Comparison of ENCODE assay signal across 10 cellular contexts in the genomic region with DNA sequence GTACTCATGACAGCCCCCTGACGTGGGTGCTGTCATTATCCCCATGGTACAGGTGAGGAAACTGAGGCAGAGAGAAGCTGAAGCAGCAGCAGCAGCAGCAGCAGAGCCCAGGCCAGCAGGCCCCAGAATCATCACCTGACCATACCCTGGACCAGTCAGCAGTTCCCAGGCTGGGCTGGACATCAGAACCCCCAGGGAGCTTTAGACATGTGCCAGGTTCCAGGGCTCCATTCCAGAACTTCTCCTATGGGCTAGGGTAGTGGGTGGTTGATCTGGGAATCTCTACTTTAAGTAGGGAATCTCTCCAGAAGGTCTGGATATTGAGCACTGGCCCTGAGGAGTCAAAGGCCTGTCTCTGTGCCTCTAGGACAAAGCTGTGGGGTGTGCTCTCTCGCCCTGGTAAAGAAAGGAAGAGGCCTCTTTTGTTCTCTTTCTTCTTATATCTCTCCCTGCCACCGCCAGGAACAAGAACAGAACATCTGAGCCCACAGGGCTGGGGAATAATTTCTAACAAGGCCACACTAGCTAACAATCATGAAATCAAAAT. TPM values are rescaled to one million over a fixed set of nuclear protein-coding genes. Genes with fewer than 3 reads are reported as not detected.
DNase-seq lines count a peak whose midpoint lies in the region; ATAC-seq, FAIRE-seq and TF ChIP-seq lines count a peak whose summit lies in the region.
"Had no signal": no experiment of that assay in that cellular context is flagged by ENCODE, and none has a peak within 500 bp of the region (broad histone marks: within the 10 kb centered on the region; RNA-seq: fewer than 3 reads in every experiment).

No MANE protein-coding gene starts in this region.

- no peak overlapping the region for H2AFZ ChIP-seq in IMR-90 (replicated peaks; ENCODE audit: low read length, poor library complexity)

- H4K8ac ChIP-seq in IMR-90 (ENCODE audit: low read depth in 2 of 2, low read length in 2 of 2): peak overlapping the region; percentile 46 to 74

- FAIRE-seq in kidney (lab: Jason Lieb, UNC) (no peak), urothelium cell line (lab: Jason Lieb, UNC) (no peak)
- FAIRE-seq: G401.6, pancreas had no signal

- peak overlapping the region; percentile 78 for H2BK20ac ChIP-seq in IMR-90 (ENCODE audit: low read depth, low read length)

- H2BK5ac ChIP-seq in IMR-90 (ENCODE audit: low read depth, low read length, poor library complexity, severe bottlenecking): peak overlapping the region; percentile 59

- H3K18ac ChIP-seq in IMR-90 (ENCODE audit: low read depth, low read length): peak overlapping the region; percentile 66

- peaks cover 22 to 68% of the 10 kb centered on the region in 2 experiments for H3K79me1 ChIP-seq in IMR-90 (ENCODE audit: low read depth in 1 of 2, low read length in 2 of 2)

- in situ Hi-C loops in IMR-90 (cut with MboI; ENCODE audit: low sequenced_read_pairs): no loop called here

- H3K36me3 ChIP-seq in IMR-90 (ENCODE audit: control insufficient read depth, insufficient read depth, low read length): peaks cover 72% of the 10 kb centered on the region
- H3K36me3 ChIP-seq in body of pancreas (replicated peaks in 1 of 2; ENCODE audit: insufficient read depth in 1 of 2, low read depth in 2 of 2): peaks cover 5 to 7% of the 10 kb centered on the region in 2 donors
- peaks cover 15% of the 10 kb centered on the region in 2 donors for H3K36me3 ChIP-seq in kidney (ENCODE audit: control insufficient read depth in 1 of 2, insufficient read depth in 2 of 2, low read length in 2 of 2)
- H3K36me3 ChIP-seq in stomach smooth muscle (ENCODE audit: control insufficient read depth in 2 of 2, insufficient read depth in 2 of 2, low read length in 2 of 2): peaks cover 50 to 63% of the 10 kb centered on the region in 2 donors

- dilution Hi-C loops in IMR-90 (cut with HindIII; ENCODE audit: low sequenced_read_pairs, unreplicated experiment): no loop called here

- peaks cover 16% of the 10 kb centered on the region for H3K4me1 ChIP-seq in IMR-90 (ENCODE audit: control insufficient read depth, insufficient read depth, low read length)
- H3K4me1 ChIP-seq in body of pancreas: peaks cover 12% of the 10 kb centered on the region
- H3K4me1 ChIP-seq in kidney (ENCODE audit: control insufficient read depth in 1 of 2, insufficient read depth in 1 of 2, low read depth in 1 of 2, low read length in 2 of 2): peaks cover 0 to 2% of the 10 kb centered on the region in 2 donors
- H3K4me1 ChIP-seq in stomach smooth muscle (ENCODE audit: control insufficient read depth, insufficient read depth, low read length): peaks cover 22% of the 10 kb centered on the region

- peak overlapping the region; percentile 40 for H2AK5ac ChIP-seq in IMR-90 (ENCODE audit: low read depth, low read length)

- H3K4me3 ChIP-seq in IMR-90 (ENCODE audit: insufficient read depth, low read depth, low read length) (no peak overlapping the region), body of pancreas (no peak overlapping the region), kidney (ENCODE audit: low read length in 2 of 2) (no peak overlapping the region), stomach smooth muscle (ENCODE audit: low read length in 2 of 2) (no peak overlapping the region)
- H3K4me3 ChIP-seq: pancreas had no signal

- no TSS peak for BruUV-seq in IMR-90 (replicated peaks; lab: Mats Ljungman, UMichigan)

- H4K20me1 ChIP-seq in IMR-90 (ENCODE audit: insufficient read depth, low read length): peaks cover 5% of the 10 kb centered on the region; the same call in 1 of the 2 replicates

- peak overlapping the region; percentile 70 for H4K5ac ChIP-seq in IMR-90 (ENCODE audit: low read depth, low read length)

- TF ChIP-seq CTCF in IMR-90 (conservative IDR thresholded peaks at IDR 0.05; ENCODE audit: low read depth, low read length) (no peak), body of pancreas (IDR thresholded peaks at IDR 0.05) (no peak), kidney (IDR thresholded peaks at IDR 0.05; ENCODE audit: borderline replicate concordance, extremely low read depth, insufficient read depth) (no peak)

- peak overlapping the region; percentile 85 for H2AK9ac ChIP-seq in IMR-90 (replicated peaks; ENCODE audit: low read depth, low read length, poor library complexity)

- CTCF ChIA-PET in IMR-90 (lab: Yijun Ruan, JAX): interaction anchor here (2.0 kb wide), 1 partner anchor 12 kb away, joined by 6 read pairs; no protein-coding TSS in a partner anchor

- peaks cover 13% of the 10 kb centered on the region for H3K9me1 ChIP-seq in IMR-90 (ENCODE audit: insufficient read depth, low read length)

- peak overlapping the region; percentile 12; the same call in 1 of the 2 replicates for H3K9ac ChIP-seq in IMR-90 (ENCODE audit: low read depth, low read length)
- no peak overlapping the region for H3K9ac ChIP-seq in kidney (ENCODE audit: low read length in 2 of 2)
- H3K9ac ChIP-seq in stomach smooth muscle (ENCODE audit: low read length in 2 of 2): peak overlapping the region in 1 of 2 donors; percentile 21

- H3K56ac ChIP-seq in IMR-90 (ENCODE audit: extremely low read depth, insufficient read depth, low read length): peak overlapping the region; percentile 75; the same call in 1 of the 2 replicates

- WGBS in IMR-90 (ENCODE audit: extremely low coverage in 2 of 2, insufficient read length in 1 of 2), 2 experiments: 86% methylated on average over 1 of the region's 3 CpGs; no CpG with 5 or more reads in 1 of the 2 experiments
- WGBS in body of pancreas, 2 donors: 70 to 84% methylated on average over 2 to 3 of the region's 3 CpGs

- H4K91ac ChIP-seq in IMR-90 (ENCODE audit: insufficient read depth, low read depth, low read length): peak overlapping the region; percentile 88

- peak overlapping the region; percentile 81 for H2BK120ac ChIP-seq in IMR-90 (ENCODE audit: low read depth, low read length)

- H3K9me3 ChIP-seq in IMR-90 (ENCODE audit: control insufficient read depth, insufficient read depth, low read length) (no peaks in the 10 kb centered on the region), body of pancreas (no peaks in the 10 kb centered on the region), kidney (ENCODE audit: control insufficient read depth in 1 of 2, low read length in 2 of 2) (no peaks in the 10 kb centered on the region), stomach smooth muscle (ENCODE audit: control insufficient read depth in 2 of 2, low read length in 2 of 2) (no peaks in the 10 kb centered on the region)
- H3K9me3 ChIP-seq: pancreas had no signal

- H3K14ac ChIP-seq in IMR-90 (replicated peaks; ENCODE audit: low read depth, low read length): peak overlapping the region; percentile 1; the same call in 1 of the 2 replicates

- H3K27me3 ChIP-seq in IMR-90 (ENCODE audit: control insufficient read depth, insufficient read depth, low read length) (no peaks in the 10 kb centered on the region), body of pancreas (no peaks in the 10 kb centered on the region), stomach smooth muscle (ENCODE audit: control insufficient read depth in 1 of 2, insufficient read depth in 2 of 2, low read length in 2 of 2) (no peaks in the 10 kb centered on the region)
- H3K27me3 ChIP-seq: pancreas had no signal

- H2BK15ac ChIP-seq in IMR-90 (ENCODE audit: low read depth, low read length): peak overlapping the region; percentile 35; the same call in 1 of the 3 replicates

- TF ChIP-seq POLR2A in IMR-90 (IDR thresholded peaks at IDR 0.05; ENCODE audit: low read depth, low read length) (no peak), body of pancreas (IDR thresholded peaks at IDR 0.05) (no peak)

- no peak for DNase-seq in IMR-90
- DNase-seq in body of pancreas: no peak
- no peak for DNase-seq in kidney
- no peak for DNase-seq in urothelium cell line (ENCODE audit: low spot score)
- DNase-seq in dedifferentiated amniotic fluid mesenchymal stem cell (ENCODE audit: extremely low spot score): no peak
- DNase-seq in cerebellar cortex (ENCODE audit: low spot score): no peak
- DNase-seq: activated B cell treated with CpG ODN at 0.5 μM for 24 hours had no signal

- intact Hi-C loops in IMR-90 (cut with micrococcal nuclease): no loop called here
- intact Hi-C loops in body of pancreas (cut with DNase I): no loop called here
- intact Hi-C loops in kidney (cut with DNase I): no loop called here

- TF ChIP-seq RAD21 in IMR-90 (IDR thresholded peaks at IDR 0.05; ENCODE audit: low read length): no peak

- ATAC-seq in IMR-90 (ENCODE audit: low read depth) (peak; percentile 28), body of pancreas (no peak)

- H3K23ac ChIP-seq in IMR-90 (ENCODE audit: low read depth, low read length): peak overlapping the region; percentile 2

- POLR2A ChIA-PET in IMR-90 (lab: Charles Lee; ENCODE audit: unreplicated experiment): no interaction called here

- H3K4me2 ChIP-seq in IMR-90 (ENCODE audit: low read depth, low read length): peak overlapping the region; percentile 30; the same call in 1 of the 2 replicates

- H3K4ac ChIP-seq in IMR-90 (ENCODE audit: low read depth, low read length): peak overlapping the region; percentile 51

- H3K27ac ChIP-seq in IMR-90 (ENCODE audit: insufficient read depth, low read length) (peak overlapping the region; percentile 51), body of pancreas (peak overlapping the region; percentile 52 to 67 (median 61)), kidney (ENCODE audit: low read depth in 2 of 2, low read length in 2 of 2) (peak overlapping the region; percentile 3 to 27), stomach smooth muscle (ENCODE audit: low read length) (peak overlapping the region; percentile 62)

RNA-seq across cellular contexts. Expression of a gene that starts 26.6 kb away (rescaled TPM):
- 18.3 and 24.2 TPM in 2 replicates for total RNA-seq in IMR-90 (2012; rRNA removed)
- polyA plus RNA-seq in IMR-90 (2012; rRNA removed): 25.9 and 29.5 TPM in 2 replicates
- polyA plus RNA-seq in IMR-90 (2012; cell fraction: cytosol; rRNA removed): 31.9 and 44.3 TPM in 2 replicates
- polyA plus RNA-seq in IMR-90 (2012; cell fraction: nucleus; rRNA removed; ENCODE audit: low replicate concordance): 60.3 and 64.4 TPM in 2 replicates
- total RNA-seq in body of pancreas: 10 to 100 TPM; 16.9 to 35.6 TPM
- 23.4 TPM for total RNA-seq in kidney
- polyA plus RNA-seq in kidney (ENCODE audit: insufficient read depth, low read depth, low replicate concordance): 2.2 TPM

RNA-seq across cellular contexts. Expression of a gene that starts 44.4 kb away (rescaled TPM):
- total RNA-seq in IMR-90 (2012; rRNA removed): 9.1 and 9.2 TPM in 2 replicates
- polyA plus RNA-seq in IMR-90 (2012; rRNA removed): 81.1 and 87.5 TPM in 2 replicates
- 40.0 and 98.4 TPM in 2 replicates for polyA plus RNA-seq in IMR-90 (2012; cell fraction: cytosol; rRNA removed)
- 132 and 272 TPM in 2 replicates for polyA plus RNA-seq in IMR-90 (2012; cell fraction: nucleus; rRNA removed; ENCODE audit: low replicate concordance)
- total RNA-seq in body of pancreas: 10 to 100 TPM; 28.7 to 31.4 TPM
- total RNA-seq in kidney: 54.1 TPM
- polyA plus RNA-seq in kidney (ENCODE audit: insufficient read depth, low read depth, low replicate concordance): 22.9 TPM

RNA-seq across cellular contexts. Expression of a gene that starts 46.8 kb away (rescaled TPM):
- total RNA-seq in IMR-90 (2012; rRNA removed): 3.9 and 6.1 TPM in 2 replicates
- polyA plus RNA-seq in IMR-90 (2012; rRNA removed): 10.3 TPM in 2 replicates
- 2.1 and 4.1 TPM in 2 replicates for polyA plus RNA-seq in IMR-90 (2012; cell fraction: cytosol; rRNA removed)
- polyA plus RNA-seq in IMR-90 (2012; cell fraction: nucleus; rRNA removed; ENCODE audit: low replicate concordance): 109 and 145 TPM in 2 replicates
- total RNA-seq in body of pancreas: 10 to 100 TPM; 41.5 to 68.0 TPM
- 61.6 TPM for total RNA-seq in kidney
- 26.6 TPM for polyA plus RNA-seq in kidney (ENCODE audit: insufficient read depth, low read depth, low replicate concordance)
